ENCODE assay signal across 8 cellular contexts in genomic region chr3:176430244-176430893, GRCh38.
DNase-seq lines count a peak whose midpoint lies in the region; ATAC-seq and TF ChIP-seq lines count a peak whose summit lies in the region.

No MANE protein-coding gene starts in this region.

- H4K20me1 ChIP-seq in OCI-LY7 (ENCODE audit: insufficient read depth, low read length): no peaks in the 10 kb centered on the region

- intact Hi-C loops in OCI-LY7 (cut with micrococcal nuclease; ENCODE audit: unreplicated experiment): no loop called here

- no peaks in the 10 kb centered on the region for H3K36me3 ChIP-seq in OCI-LY7 (ENCODE audit: insufficient read depth, low read length)

- TF ChIP-seq CTCF in GM12865 (IDR thresholded peaks at IDR 0.05; ENCODE audit: insufficient read depth, low read depth, low read length, missing control alignments) (peak; percentile 29), OCI-LY7 (conservative IDR thresholded peaks at IDR 0.05; ENCODE audit: low read length) (peak; percentile 86), epithelial cell of proximal tubule (conservative IDR thresholded peaks at IDR 0.05; ENCODE audit: low read depth, low read length) (peak; percentile 70)

- ATAC-seq in GM18505 (IDR thresholded peaks at IDR 0.05; ENCODE audit: unreplicated experiment): no peak
- no peak for ATAC-seq in HG03442 (IDR thresholded peaks at IDR 0.05; ENCODE audit: unreplicated experiment)

- no peak overlapping the region for H3K27ac ChIP-seq in OCI-LY7 (ENCODE audit: low read depth, low read length, poor library complexity, severe bottlenecking)

- BruUV-seq in OCI-LY7 (replicated peaks; lab: Mats Ljungman, UMichigan): no TSS peak

- POLR2A ChIA-PET in OCI-LY7 (lab: Charles Lee): interaction anchor here (0.5 to 0.8 kb wide), 2 partner anchors 311 to 483 kb away, joined by 3 read pairs; no protein-coding TSS in a partner anchor

- no peaks in the 10 kb centered on the region for H3K79me2 ChIP-seq in OCI-LY7 (ENCODE audit: insufficient read depth, low read depth, low read length)

- DNase-seq in GM12865 (ENCODE audit: low read depth): peak; percentile 20
- peak; percentile 60 for DNase-seq in HT-29 (ENCODE audit: low spot score)
- peak; percentile 46 for DNase-seq in OCI-LY7 (ENCODE audit: low spot score)
- DNase-seq in epithelial cell of proximal tubule (ENCODE audit: low read depth): no peak
- DNase-seq in pons (ENCODE audit: low spot score): peak; percentile 75
- DNase-seq in islet precursor cell: no peak

- H3K4me2 ChIP-seq in OCI-LY7 (ENCODE audit: low read length): no peak overlapping the region

- H2AFZ ChIP-seq in OCI-LY7 (ENCODE audit: low read length): no peak overlapping the region

- H3K4me3 ChIP-seq in GM12865 (ENCODE audit: low read depth, low read length) (no peak overlapping the region), OCI-LY7 (ENCODE audit: low read depth, low read length, poor library complexity, severe bottlenecking) (no peak overlapping the region), epithelial cell of proximal tubule (ENCODE audit: low read depth, low read length) (no peak overlapping the region)

- no peaks in the 10 kb centered on the region for H3K4me1 ChIP-seq in OCI-LY7 (ENCODE audit: insufficient read depth, low read length, poor library complexity, severe bottlenecking)

- no peak for TF ChIP-seq POLR2A in GM18505 (IDR thresholded peaks at IDR 0.05; ENCODE audit: borderline replicate concordance, extremely low read depth, insufficient read depth, insufficient read length)

- CTCF ChIA-PET in OCI-LY7 (lab: Charles Lee; ENCODE audit: unreplicated experiment): no interaction called here

- no peaks in the 10 kb centered on the region for H3K9me2 ChIP-seq in OCI-LY7 (ENCODE audit: insufficient read depth, low read length)

- H3K9me3 ChIP-seq in OCI-LY7 (ENCODE audit: low read length): no peaks in the 10 kb centered on the region

Comparison
In these comparisons a context has a peak if more than half of its experiments do, and no peak if none do; other contexts are left out.
1. DNase-seq: peak in GM12865 (single experiment), HT-29 (single experiment), OCI-LY7 (single experiment) and pons (single experiment); none in epithelial cell of proximal tubule (single experiment) and islet precursor cell (single experiment).
2. CTCF ChIP-seq: peak in every context shown above with its lines; median percentile 86 in OCI-LY7; 70 in epithelial cell of proximal tubule; 29 in GM12865.